Comparison of ENCODE assay signal across 8 cellular contexts in the genomic region with DNA sequence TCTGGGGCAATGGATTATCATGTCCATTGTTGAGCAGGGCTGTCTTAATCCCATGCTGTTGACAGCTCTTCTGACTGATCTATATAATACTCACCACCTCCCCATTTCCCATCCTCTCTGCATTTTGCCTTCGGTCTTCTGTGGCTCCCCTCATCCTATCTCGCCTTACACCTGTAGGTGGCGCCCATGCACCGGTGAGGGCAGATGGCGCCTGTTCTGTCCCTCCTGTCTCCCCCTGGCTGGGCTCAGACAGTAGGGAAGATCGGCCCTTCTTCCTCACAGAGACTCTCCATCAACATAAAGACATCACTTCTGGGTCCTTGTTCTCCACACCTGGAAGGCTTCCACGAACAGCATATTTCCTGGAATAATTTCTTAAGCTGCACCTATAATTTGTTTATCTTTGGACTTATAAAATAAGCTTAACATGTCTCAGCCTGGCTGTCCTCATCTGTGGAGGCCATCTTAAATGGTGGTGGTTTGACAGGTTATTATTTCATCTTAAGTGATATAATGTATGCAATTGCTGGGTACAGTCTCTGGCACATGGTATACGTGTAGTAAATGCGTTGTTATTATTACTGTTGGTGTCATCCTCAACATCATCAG. TPM values are rescaled to one million over a fixed set of nuclear protein-coding genes. Genes with fewer than 3 reads are reported as not detected.
DNase-seq lines count a peak whose midpoint lies in the region; ATAC-seq, FAIRE-seq and TF ChIP-seq lines count a peak whose summit lies in the region.

No MANE protein-coding gene starts in this region.

- intact Hi-C loops in left ventricle myocardium inferior (cut with micrococcal nuclease) = no loop called here

- H3K4me1 ChIP-seq in left ventricle myocardium inferior (no peaks in the 10 kb centered on the region), small intestine (ENCODE audit: control insufficient read depth in 2 of 2, insufficient read depth in 1 of 2, low read depth in 1 of 2, low read length in 1 of 2) (no peaks in the 10 kb centered on the region)

- ATAC-seq in GM19328 (IDR thresholded peaks at IDR 0.05; ENCODE audit: unreplicated experiment) = peak; percentile 97
- peak; percentile 96 for ATAC-seq in HG03139 (IDR thresholded peaks at IDR 0.05; ENCODE audit: unreplicated experiment)

- peak; percentile 13 for DNase-seq in DMS114 treated with DMSO at 0.1 percent for 48 hours (lab: John Stamatoyannopoulos, UW; ENCODE audit: unreplicated experiment)
- peak; percentile 27 for DNase-seq in NCI-H460 (ENCODE audit: extremely low read depth, low read depth)
- peak; percentile 12 for DNase-seq in activated naive CD4-positive, alpha-beta T cell treated with anti-CD3 and anti-CD28 coated beads, Interleukin-2, amount 50 U/mL, for 16 hours
- peak; percentile 40 for DNase-seq in left ventricle myocardium inferior
- peak; percentile 62 for DNase-seq in small intestine
- DNase-seq in ureter (ENCODE audit: low spot score) = no peak

- H3K27me3 ChIP-seq in left ventricle myocardium inferior (ENCODE audit: low read depth) (no peaks in the 10 kb centered on the region), small intestine (ENCODE audit: control insufficient read depth in 2 of 2, insufficient read depth in 2 of 2, low read length in 2 of 2) (no peaks in the 10 kb centered on the region)

- H3K4me3 ChIP-seq in left ventricle myocardium inferior (no peak overlapping the region), small intestine (ENCODE audit: low read depth in 1 of 2, low read length in 2 of 2) (no peak overlapping the region)

- WGBS in small intestine, 3 donors = 13 to 20% (median 17%) methylated on average over 9 of the region's 9 CpGs

- H3K27ac ChIP-seq in left ventricle myocardium inferior (replicated peaks) = no peak overlapping the region
- no peak overlapping the region for H3K27ac ChIP-seq in small intestine (ENCODE audit: low read depth in 1 of 2, low read length in 1 of 2)

- peak; percentile 78 for TF ChIP-seq CTCF in left ventricle myocardium inferior (IDR thresholded peaks at IDR 0.05; ENCODE audit: borderline replicate concordance)

- FAIRE-seq in small intestine (lab: Jason Lieb, UNC) = no peak

- H3K36me3 ChIP-seq in left ventricle myocardium inferior = no peaks in the 10 kb centered on the region
- H3K36me3 ChIP-seq in small intestine (ENCODE audit: control insufficient read depth in 2 of 2, insufficient read depth in 2 of 2, low read length in 2 of 2) = no peaks in the 10 kb centered on the region

- peaks cover 3% of the 10 kb centered on the region for H3K9me3 ChIP-seq in left ventricle myocardium inferior (replicated peaks)
- H3K9me3 ChIP-seq in small intestine (ENCODE audit: control insufficient read depth, low read depth) = no peaks in the 10 kb centered on the region

RNA-seq across cellular contexts. Expression of a gene that starts 10.9 kb away (rescaled TPM):
- total RNA-seq in NCI-H460 (2014; rRNA removed; shearing (Covaris generic)) = not detected in 2 replicates
- polyA plus RNA-seq in NCI-H460 (2014; cell fraction: nucleus; rRNA removed) = not detected in 2 replicates
- total RNA-seq in left ventricle myocardium inferior = not detected
- polyA plus RNA-seq in small intestine = under 1 TPM in 1 of 3 donors, not detected in 2; 0.10 TPM
- 0.75 TPM for total RNA-seq in ureter
